ENCODE assay signal across 15 cellular contexts in genomic region chr5:172692981-172693380, GRCh38. TPM values are rescaled to one million over a fixed set of nuclear protein-coding genes. Genes with fewer than 3 reads are reported as not detected.
DNase-seq lines count a peak whose midpoint lies in the region; ATAC-seq and TF ChIP-seq lines count a peak whose summit lies in the region.
"Had no signal": no experiment of that assay in that cellular context is flagged by ENCODE, and none has a peak within 500 bp of the region (broad histone marks: within the 10 kb centered on the region; RNA-seq: fewer than 3 reads in every experiment).

No MANE protein-coding gene starts in this region.

- H3K36me3 Mint-ChIP-seq in Caco-2 (ENCODE audit: insufficient read depth, unreplicated experiment), result peaks cover 24% of the 10 kb centered on the region
- no peaks in the 10 kb centered on the region for H3K36me3 Mint-ChIP-seq in dendritic cell treated with granulocyte-macrophage colony-stimulating factor and Interleukin-4, amounts not matched to agents 40 ng/mL and 50 ng/mL, for 4 days (ENCODE audit: low read depth)

- H3K9me3 ChIP-seq in Caco-2 (no peaks in the 10 kb centered on the region), hepatocyte (ENCODE audit: low read depth) (no peaks in the 10 kb centered on the region), skeletal muscle tissue (ENCODE audit: control insufficient read depth in 3 of 3, low read length in 3 of 3) (no peaks in the 10 kb centered on the region)

- no peaks in the 10 kb centered on the region for H3K79me2 ChIP-seq in hepatocyte

- BruUV-seq in Caco-2 (replicated peaks; lab: Mats Ljungman, UMichigan), result no TSS peak

- no peak overlapping the region for H3K4me3 Mint-ChIP-seq in Caco-2 (ENCODE audit: unreplicated experiment)
- H3K4me3 Mint-ChIP-seq in dendritic cell treated with granulocyte-macrophage colony-stimulating factor and Interleukin-4, amounts not matched to agents 40 ng/mL and 50 ng/mL, for 4 days, result no peak overlapping the region
- H3K4me3 Mint-ChIP-seq: activated T-cell treated with anti-CD3 and anti-CD28 coated beads, Interleukin-2, amount 50 U/mL, for 24 hours had no signal

- no peaks in the 10 kb centered on the region for H3K9me3 Mint-ChIP-seq in Caco-2 (ENCODE audit: unreplicated experiment)
- H3K9me3 Mint-ChIP-seq in dendritic cell treated with granulocyte-macrophage colony-stimulating factor and Interleukin-4, amounts not matched to agents 40 ng/mL and 50 ng/mL, for 4 days, result no peaks in the 10 kb centered on the region
- H3K9me3 Mint-ChIP-seq: activated T-cell treated with anti-CD3 and anti-CD28 coated beads, Interleukin-2, amount 50 U/mL, for 24 hours had no signal

- peak overlapping the region; percentile 14 for H3K27ac Mint-ChIP-seq in Caco-2 (ENCODE audit: unreplicated experiment)
- peak overlapping the region; percentile 39 for H3K27ac Mint-ChIP-seq in dendritic cell treated with granulocyte-macrophage colony-stimulating factor and Interleukin-4, amounts not matched to agents 40 ng/mL and 50 ng/mL, for 4 days
- H3K27ac Mint-ChIP-seq: activated T-cell treated with anti-CD3 and anti-CD28 coated beads, Interleukin-2, amount 50 U/mL, for 24 hours had no signal

- no peak overlapping the region for H3K4me2 ChIP-seq in hepatocyte
- H3K4me2 ChIP-seq: KMS-11 had no signal

- peaks cover 38% of the 10 kb centered on the region for H3K4me1 Mint-ChIP-seq in Caco-2 (ENCODE audit: low read depth, unreplicated experiment)
- peaks cover 48% of the 10 kb centered on the region for H3K4me1 Mint-ChIP-seq in dendritic cell treated with granulocyte-macrophage colony-stimulating factor and Interleukin-4, amounts not matched to agents 40 ng/mL and 50 ng/mL, for 4 days (ENCODE audit: low read depth)

- H3K36me3 ChIP-seq in Caco-2 (ENCODE audit: control insufficient read depth, insufficient read depth, low read length) (no peaks in the 10 kb centered on the region), hepatocyte (replicated peaks; ENCODE audit: insufficient read depth, low read depth) (no peaks in the 10 kb centered on the region), skeletal muscle tissue (ENCODE audit: control insufficient read depth in 3 of 3, insufficient read depth in 3 of 3, low read length in 3 of 3) (peaks cover 0 to 3% (median 2%) of the 10 kb centered on the region in 3 donors)

- intact Hi-C loops in Caco-2 (cut with micrococcal nuclease; ENCODE audit: unreplicated experiment), result no loop called here
- intact Hi-C loops in dendritic cell treated with granulocyte-macrophage colony-stimulating factor and Interleukin-4, amounts not matched to agents 40 ng/mL and 50 ng/mL, for 4 days (cut with micrococcal nuclease), result no loop called here

- TF ChIP-seq CTCF in Caco-2 (IDR thresholded peaks at IDR 0.05; ENCODE audit: insufficient read depth in 1 of 2, low read depth in 1 of 2, low read length in 1 of 2, severe bottlenecking in 1 of 2, unreplicated experiment in 1 of 2) (no peak), hepatocyte (IDR thresholded peaks at IDR 0.05; ENCODE audit: poor library complexity) (no peak)

- no peaks in the 10 kb centered on the region for H3K9me2 ChIP-seq in hepatocyte (replicated peaks; ENCODE audit: insufficient read depth)

- ATAC-seq in GM18517 (IDR thresholded peaks at IDR 0.05; ENCODE audit: unreplicated experiment), result no peak
- ATAC-seq: Panc1 had no signal

- H3K27ac ChIP-seq in hepatocyte, result peak overlapping the region; percentile 56
- peak overlapping the region; percentile 10 for H3K27ac ChIP-seq in skeletal muscle tissue (ENCODE audit: low read depth, low read length)
- H3K27ac ChIP-seq in caudate nucleus (ENCODE audit: low read depth, low read length), result no peak overlapping the region
- H3K27ac ChIP-seq: KMS-11 had no signal

- no peak overlapping the region for H3K9ac ChIP-seq in skeletal muscle tissue (ENCODE audit: low read depth in 1 of 3, low read length in 3 of 3)
- H3K9ac ChIP-seq: KMS-11 had no signal

- H4K20me1 ChIP-seq in hepatocyte (ENCODE audit: insufficient read depth, poor library complexity, severe bottlenecking), result no peaks in the 10 kb centered on the region

- WGBS in hepatocyte (ENCODE audit: low lambda C conversion rate, missing lambda C conversion rate), result 29% methylated on average over 2 of the region's 2 CpGs

- CTCF ChIA-PET in Caco-2 (lab: Charles Lee), result interaction anchor here (1.1 to 3.2 kb wide), 2 partner anchors 27 to 166 kb away, joined by 3 to 10 read pairs; no protein-coding TSS in a partner anchor

- POLR2A ChIA-PET in Caco-2 (lab: Charles Lee), result no interaction called here

- no peak for DNase-seq in Caco-2
- DNase-seq in hepatocyte (ENCODE audit: low spot score), result no peak
- no peak for DNase-seq in COLO668 (lab: John Stamatoyannopoulos, UW; ENCODE audit: unreplicated experiment)
- no peak for DNase-seq in caudate nucleus (lab: John Stamatoyannopoulos, UW)
- no peak for DNase-seq in NCI-H187 (lab: John Stamatoyannopoulos, UW)
- DNase-seq: activated CD4-positive, alpha-beta T cell treated with anti-CD3 and anti-CD28 coated beads for 48 hours; activated T-cell treated with anti-CD3 and anti-CD28 coated beads, Interleukin-2, amount 50 U/mL, for 24 hours; foreskin melanocyte; NCI-H524; stimulated activated naive CD4-positive, alpha-beta T cell treated with Interleukin-2 at 50 U/mL for 16 hours had no signal

- H3K4me1 ChIP-seq in Caco-2 (peaks cover 46% of the 10 kb centered on the region), hepatocyte (ENCODE audit: insufficient read depth) (peaks cover 27% of the 10 kb centered on the region), skeletal muscle tissue (ENCODE audit: control insufficient read depth in 3 of 3, insufficient read depth in 3 of 3, low read length in 3 of 3) (peaks cover 43 to 70% (median 43%) of the 10 kb centered on the region in 3 donors)

- H3K4me3 ChIP-seq in Caco-2 (ENCODE audit: low read depth, low read length) (no peak overlapping the region), hepatocyte (no peak overlapping the region), skeletal muscle tissue (ENCODE audit: low read length in 3 of 3) (no peak overlapping the region)

- H3K27me3 ChIP-seq in Caco-2 (replicated peaks; ENCODE audit: control insufficient read depth, insufficient read depth, low read length) (no peaks in the 10 kb centered on the region), hepatocyte (no peaks in the 10 kb centered on the region), skeletal muscle tissue (ENCODE audit: control insufficient read depth in 3 of 3, insufficient read depth in 3 of 3, low read length in 3 of 3) (peaks cover 0 to 3% (median 2%) of the 10 kb centered on the region in 3 donors)

- H2AFZ ChIP-seq in hepatocyte, result no peak overlapping the region

- H3K27me3 Mint-ChIP-seq in Caco-2 (ENCODE audit: insufficient read depth, unreplicated experiment), result no peaks in the 10 kb centered on the region
- H3K27me3 Mint-ChIP-seq in dendritic cell treated with granulocyte-macrophage colony-stimulating factor and Interleukin-4, amounts not matched to agents 40 ng/mL and 50 ng/mL, for 4 days, result no peaks in the 10 kb centered on the region
- H3K27me3 Mint-ChIP-seq: activated T-cell treated with anti-CD3 and anti-CD28 coated beads, Interleukin-2, amount 50 U/mL, for 24 hours had no signal

RNA-seq across cellular contexts. Expression of gene NEURL1B, which starts 51.9 kb away (rescaled TPM):
- 6.0 and 7.6 TPM in 2 replicates for total RNA-seq in Caco-2 (2022)
- 3.9 and 5.8 TPM in 2 replicates for total RNA-seq in hepatocyte
- polyA plus RNA-seq in hepatocyte, result 0.65 and 1.00 TPM in 2 replicates
- 23.0 TPM for total RNA-seq in skeletal muscle tissue
